1 cellular context compared by ENCODE assay signal in genomic region chr1:156096640-156097391, GRCh38.
TF ChIP-seq lines count a peak whose summit lies in the region.

No MANE protein-coding gene starts in this region.

TF ChIP-seq in HepG2, 621 proteins besides CTCF, POLR2A, EP300 and RAD21 (continued from another document):
- TF ChIP-seq, protein P1, sequence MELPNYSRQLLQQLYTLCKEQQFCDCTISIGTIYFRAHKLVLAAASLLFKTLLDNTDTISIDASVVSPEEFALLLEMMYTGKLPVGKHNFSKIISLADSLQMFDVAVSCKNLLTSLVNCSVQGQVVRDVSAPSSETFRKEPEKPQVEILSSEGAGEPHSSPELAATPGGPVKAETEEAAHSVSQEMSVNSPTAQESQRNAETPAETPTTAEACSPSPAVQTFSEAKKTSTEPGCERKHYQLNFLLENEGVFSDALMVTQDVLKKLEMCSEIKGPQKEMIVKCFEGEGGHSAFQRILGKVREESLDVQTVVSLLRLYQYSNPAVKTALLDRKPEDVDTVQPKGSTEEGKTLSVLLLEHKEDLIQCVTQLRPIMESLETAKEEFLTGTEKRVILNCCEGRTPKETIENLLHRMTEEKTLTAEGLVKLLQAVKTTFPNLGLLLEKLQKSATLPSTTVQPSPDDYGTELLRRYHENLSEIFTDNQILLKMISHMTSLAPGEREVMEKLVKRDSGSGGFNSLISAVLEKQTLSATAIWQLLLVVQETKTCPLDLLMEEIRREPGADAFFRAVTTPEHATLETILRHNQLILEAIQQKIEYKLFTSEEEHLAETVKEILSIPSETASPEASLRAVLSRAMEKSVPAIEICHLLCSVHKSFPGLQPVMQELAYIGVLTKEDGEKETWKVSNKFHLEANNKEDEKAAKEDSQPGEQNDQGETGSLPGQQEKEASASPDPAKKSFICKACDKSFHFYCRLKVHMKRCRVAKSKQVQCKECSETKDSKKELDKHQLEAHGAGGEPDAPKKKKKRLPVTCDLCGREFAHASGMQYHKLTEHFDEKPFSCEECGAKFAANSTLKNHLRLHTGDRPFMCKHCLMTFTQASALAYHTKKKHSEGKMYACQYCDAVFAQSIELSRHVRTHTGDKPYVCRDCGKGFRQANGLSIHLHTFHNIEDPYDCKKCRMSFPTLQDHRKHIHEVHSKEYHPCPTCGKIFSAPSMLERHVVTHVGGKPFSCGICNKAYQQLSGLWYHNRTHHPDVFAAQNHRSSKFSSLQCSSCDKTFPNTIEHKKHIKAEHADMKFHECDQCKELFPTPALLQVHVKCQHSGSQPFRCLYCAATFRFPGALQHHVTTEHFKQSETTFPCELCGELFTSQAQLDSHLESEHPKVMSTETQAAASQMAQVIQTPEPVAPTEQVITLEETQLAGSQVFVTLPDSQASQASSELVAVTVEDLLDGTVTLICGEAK (IDR thresholded peaks at IDR 0.05): no peak
- TF ChIP-seq, protein P1 (CRISPR knock-in tag; IDR thresholded peaks at IDR 0.05): no peak
- TF ChIP-seq MTF2 (CRISPR knock-in tag; IDR thresholded peaks at IDR 0.05; ENCODE audit: borderline replicate concordance) (no peak), MLX (CRISPR knock-in tag; IDR thresholded peaks at IDR 0.05) (no peak), PHB2 (IDR thresholded peaks at IDR 0.05; ENCODE audit: partially characterized antibody) (no peak), ZFYVE20 (CRISPR knock-in tag; IDR thresholded peaks at IDR 0.05; ENCODE audit: borderline replicate concordance, low read depth) (no peak), ZNF770 (CRISPR knock-in tag; IDR thresholded peaks at IDR 0.05) (no peak), PRMT3 (CRISPR knock-in tag; IDR thresholded peaks at IDR 0.05; ENCODE audit: borderline replicate concordance, low read depth) (no peak), SIN3A (IDR thresholded peaks at IDR 0.05; ENCODE audit: borderline replicate concordance, low read depth, low read length) (no peak), ZBTB42 (CRISPR knock-in tag; IDR thresholded peaks at IDR 0.05) (no peak), ARNT (IDR thresholded peaks at IDR 0.05) (no peak), NR2C2 (CRISPR knock-in tag; IDR thresholded peaks at IDR 0.05; ENCODE audit: borderline replicate concordance) (0 out of 2 replicates have a peak, but pooled peaks have one; percentile 34), ZNF777 (CRISPR knock-in tag; IDR thresholded peaks at IDR 0.05) (no peak), ZNF292 (CRISPR knock-in tag; IDR thresholded peaks at IDR 0.05; ENCODE audit: borderline replicate concordance, low read depth) (no peak), ZEB1 (IDR thresholded peaks at IDR 0.05; ENCODE audit: insufficient replicate concordance, low read depth) (no peak), SNAPC2 (CRISPR knock-in tag; IDR thresholded peaks at IDR 0.05) (no peak), ETV5 (CRISPR knock-in tag; IDR thresholded peaks at IDR 0.05; ENCODE audit: borderline replicate concordance) (no peak), EED (CRISPR knock-in tag; IDR thresholded peaks at IDR 0.05) (no peak), NAIF1 (CRISPR knock-in tag; IDR thresholded peaks at IDR 0.05; ENCODE audit: borderline replicate concordance) (no peak), NFYC (CRISPR knock-in tag; IDR thresholded peaks at IDR 0.05) (no peak), ZNF282 (IDR thresholded peaks at IDR 0.05; ENCODE audit: partially characterized antibody) (no peak), KDM6A (CRISPR knock-in tag; IDR thresholded peaks at IDR 0.05; ENCODE audit: low read depth) (no peak), SNRNP70 (IDR thresholded peaks at IDR 0.05; ENCODE audit: low read depth, low read length) (no peak), KLF13 (CRISPR knock-in tag; IDR thresholded peaks at IDR 0.05) (no peak), ZNF790 (CRISPR knock-in tag; IDR thresholded peaks at IDR 0.05; ENCODE audit: borderline replicate concordance) (no peak), SRSF4 (IDR thresholded peaks at IDR 0.05; ENCODE audit: low read depth, low read length, poor library complexity, severe bottlenecking) (no peak)
- TF ChIP-seq, protein P2, sequence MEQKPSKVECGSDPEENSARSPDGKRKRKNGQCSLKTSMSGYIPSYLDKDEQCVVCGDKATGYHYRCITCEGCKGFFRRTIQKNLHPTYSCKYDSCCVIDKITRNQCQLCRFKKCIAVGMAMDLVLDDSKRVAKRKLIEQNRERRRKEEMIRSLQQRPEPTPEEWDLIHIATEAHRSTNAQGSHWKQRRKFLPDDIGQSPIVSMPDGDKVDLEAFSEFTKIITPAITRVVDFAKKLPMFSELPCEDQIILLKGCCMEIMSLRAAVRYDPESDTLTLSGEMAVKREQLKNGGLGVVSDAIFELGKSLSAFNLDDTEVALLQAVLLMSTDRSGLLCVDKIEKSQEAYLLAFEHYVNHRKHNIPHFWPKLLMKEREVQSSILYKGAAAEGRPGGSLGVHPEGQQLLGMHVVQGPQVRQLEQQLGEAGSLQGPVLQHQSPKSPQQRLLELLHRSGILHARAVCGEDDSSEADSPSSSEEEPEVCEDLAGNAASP (CRISPR knock-in tag; IDR thresholded peaks at IDR 0.05; ENCODE audit: borderline replicate concordance): 0 out of 2 replicates have a peak, but pooled peaks have one; percentile 46
- TF ChIP-seq, protein P3, sequence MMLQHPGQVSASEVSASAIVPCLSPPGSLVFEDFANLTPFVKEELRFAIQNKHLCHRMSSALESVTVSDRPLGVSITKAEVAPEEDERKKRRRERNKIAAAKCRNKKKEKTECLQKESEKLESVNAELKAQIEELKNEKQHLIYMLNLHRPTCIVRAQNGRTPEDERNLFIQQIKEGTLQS (CRISPR knock-in tag; IDR thresholded peaks at IDR 0.05): peak; percentile 64; the same call in 1 of the 2 replicates
- TF ChIP-seq, protein P4, sequence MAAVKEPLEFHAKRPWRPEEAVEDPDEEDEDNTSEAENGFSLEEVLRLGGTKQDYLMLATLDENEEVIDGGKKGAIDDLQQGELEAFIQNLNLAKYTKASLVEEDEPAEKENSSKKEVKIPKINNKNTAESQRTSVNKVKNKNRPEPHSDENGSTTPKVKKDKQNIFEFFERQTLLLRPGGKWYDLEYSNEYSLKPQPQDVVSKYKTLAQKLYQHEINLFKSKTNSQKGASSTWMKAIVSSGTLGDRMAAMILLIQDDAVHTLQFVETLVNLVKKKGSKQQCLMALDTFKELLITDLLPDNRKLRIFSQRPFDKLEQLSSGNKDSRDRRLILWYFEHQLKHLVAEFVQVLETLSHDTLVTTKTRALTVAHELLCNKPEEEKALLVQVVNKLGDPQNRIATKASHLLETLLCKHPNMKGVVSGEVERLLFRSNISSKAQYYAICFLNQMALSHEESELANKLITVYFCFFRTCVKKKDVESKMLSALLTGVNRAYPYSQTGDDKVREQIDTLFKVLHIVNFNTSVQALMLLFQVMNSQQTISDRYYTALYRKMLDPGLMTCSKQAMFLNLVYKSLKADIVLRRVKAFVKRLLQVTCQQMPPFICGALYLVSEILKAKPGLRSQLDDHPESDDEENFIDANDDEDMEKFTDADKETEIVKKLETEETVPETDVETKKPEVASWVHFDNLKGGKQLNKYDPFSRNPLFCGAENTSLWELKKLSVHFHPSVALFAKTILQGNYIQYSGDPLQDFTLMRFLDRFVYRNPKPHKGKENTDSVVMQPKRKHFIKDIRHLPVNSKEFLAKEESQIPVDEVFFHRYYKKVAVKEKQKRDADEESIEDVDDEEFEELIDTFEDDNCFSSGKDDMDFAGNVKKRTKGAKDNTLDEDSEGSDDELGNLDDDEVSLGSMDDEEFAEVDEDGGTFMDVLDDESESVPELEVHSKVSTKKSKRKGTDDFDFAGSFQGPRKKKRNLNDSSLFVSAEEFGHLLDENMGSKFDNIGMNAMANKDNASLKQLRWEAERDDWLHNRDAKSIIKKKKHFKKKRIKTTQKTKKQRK (IDR thresholded peaks at IDR 0.05; ENCODE audit: low read length): no peak
- TF ChIP-seq, protein P5, sequence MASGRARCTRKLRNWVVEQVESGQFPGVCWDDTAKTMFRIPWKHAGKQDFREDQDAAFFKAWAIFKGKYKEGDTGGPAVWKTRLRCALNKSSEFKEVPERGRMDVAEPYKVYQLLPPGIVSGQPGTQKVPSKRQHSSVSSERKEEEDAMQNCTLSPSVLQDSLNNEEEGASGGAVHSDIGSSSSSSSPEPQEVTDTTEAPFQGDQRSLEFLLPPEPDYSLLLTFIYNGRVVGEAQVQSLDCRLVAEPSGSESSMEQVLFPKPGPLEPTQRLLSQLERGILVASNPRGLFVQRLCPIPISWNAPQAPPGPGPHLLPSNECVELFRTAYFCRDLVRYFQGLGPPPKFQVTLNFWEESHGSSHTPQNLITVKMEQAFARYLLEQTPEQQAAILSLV (CRISPR knock-in tag; IDR thresholded peaks at IDR 0.05; ENCODE audit: borderline replicate concordance): no peak
